Comparison of ENCODE assay signal across 11 cellular contexts in the genomic region with DNA sequence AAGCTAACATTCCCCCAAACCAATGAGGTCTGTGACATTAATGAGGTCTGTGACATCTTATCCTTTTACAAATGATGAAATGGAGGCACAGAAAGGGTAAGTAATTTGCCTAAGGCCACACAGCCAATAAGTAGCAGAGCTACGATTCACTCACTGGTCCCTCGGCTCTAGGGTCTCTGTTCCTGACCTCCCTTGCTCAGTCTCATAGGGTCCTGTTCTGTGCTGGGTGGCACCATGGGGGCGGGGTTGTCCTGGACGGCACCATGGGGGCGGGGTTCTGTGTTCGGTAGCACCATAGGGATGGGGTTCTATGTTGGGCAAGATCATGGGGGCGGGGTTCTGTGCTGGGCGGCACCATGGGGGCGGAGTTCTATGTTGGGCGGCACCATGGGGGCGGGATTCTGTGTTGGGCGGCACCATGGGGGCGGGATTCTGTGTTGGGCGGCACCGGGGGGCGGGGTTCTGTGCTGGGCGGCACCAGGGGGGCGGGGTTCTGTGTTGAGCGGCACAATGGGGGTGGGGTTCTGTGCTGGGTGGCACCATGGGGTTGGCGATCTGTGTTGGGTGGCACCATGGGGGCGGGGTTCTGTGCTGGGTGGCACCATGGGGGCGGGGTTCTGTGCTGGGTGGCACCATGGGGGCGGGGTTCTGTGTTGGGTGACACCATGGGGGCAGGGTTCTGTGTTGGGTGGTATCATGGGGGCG. TPM values are rescaled to one million over a fixed set of nuclear protein-coding genes. Genes with fewer than 3 reads are reported as not detected.
DNase-seq lines count a peak whose midpoint lies in the region; ATAC-seq and TF ChIP-seq lines count a peak whose summit lies in the region.
"Had no signal": no experiment of that assay in that cellular context is flagged by ENCODE, and none has a peak within 500 bp of the region (broad histone marks: within the 10 kb centered on the region; RNA-seq: fewer than 3 reads in every experiment).

No MANE protein-coding gene starts in this region.

- H3K4me3 ChIP-seq in DOHH2 (ENCODE audit: low read length) = no peak overlapping the region

- no peaks in the 10 kb centered on the region for H3K9me3 ChIP-seq in DOHH2 (ENCODE audit: control insufficient read depth, insufficient read depth, low read length)
- no peaks in the 10 kb centered on the region for H3K9me3 ChIP-seq in T-helper 17 cell (ENCODE audit: control insufficient read depth, low read length, poor library complexity, severe bottlenecking)

- H4K20me1 ChIP-seq in DOHH2 (ENCODE audit: control insufficient read depth, insufficient read depth, low read depth, low read length) = peaks cover 3% of the 10 kb centered on the region

- ATAC-seq in T-helper 17 cell (peak; percentile 51), GM21737 (IDR thresholded peaks at IDR 0.05; ENCODE audit: unreplicated experiment) (no peak)
- ATAC-seq: Right ventricle myocardium inferior had no signal

- H3K4me1 ChIP-seq in DOHH2 (ENCODE audit: control insufficient read depth, low read length) = peaks cover 29% of the 10 kb centered on the region

- no peak for TF ChIP-seq CTCF in 22Rv1 (IDR thresholded peaks at IDR 0.05)
- TF ChIP-seq CTCF in DOHH2 (IDR thresholded peaks at IDR 0.05; ENCODE audit: low read depth, low read length, poor library complexity, severe bottlenecking) = no peak

- peaks cover 93% of the 10 kb centered on the region for H3K79me2 ChIP-seq in DOHH2 (ENCODE audit: control insufficient read depth, low read length)

- H3K36me3 ChIP-seq in DOHH2 (ENCODE audit: control insufficient read depth, low read length) = peaks cover 48% of the 10 kb centered on the region

- no peak overlapping the region for H3K4me3 Mint-ChIP-seq in T-helper 17 cell
- H3K4me3 Mint-ChIP-seq: brain, naive B cell had no signal

- peaks cover 12% of the 10 kb centered on the region for H3F3A ChIP-seq in DOHH2 (ENCODE audit: control insufficient read depth, insufficient read depth)

- peaks cover 17% of the 10 kb centered on the region for H3K4me1 Mint-ChIP-seq in T-helper 17 cell

- H3K27me3 Mint-ChIP-seq in T-helper 17 cell = no peaks in the 10 kb centered on the region
- H3K27me3 Mint-ChIP-seq: brain, naive B cell had no signal

- H3K27ac ChIP-seq in 22Rv1 (peak overlapping the region; percentile 46), DOHH2 (ENCODE audit: low read depth, low read length) (peak overlapping the region; percentile 43; the same call in 1 of the 2 replicates), epithelial cell of prostate (peak overlapping the region; percentile 99)

- H3K27ac Mint-ChIP-seq in T-helper 17 cell = peak overlapping the region; percentile 8

- no peaks in the 10 kb centered on the region for H3K27me3 ChIP-seq in DOHH2 (ENCODE audit: control insufficient read depth, low read length)

- H3K36me3 Mint-ChIP-seq in T-helper 17 cell (ENCODE audit: low read depth) = no peaks in the 10 kb centered on the region
- H3K36me3 Mint-ChIP-seq: naive B cell had no signal

- H3K9me2 ChIP-seq in DOHH2 (replicated peaks; ENCODE audit: control insufficient read depth, low read length) = no peaks in the 10 kb centered on the region

- DNase-seq in T-helper 17 cell (peak; percentile 10 to 15 (median 11)), epithelial cell of prostate (ENCODE audit: low read depth, low spot score) (no peak), C1 segment of cervical spinal cord (lab: John Stamatoyannopoulos, UW) (no peak), NCI-H2081 treated with DMSO at 0.1 percent for 48 hours (lab: John Stamatoyannopoulos, UW) (no peak), NCI-H2196 (lab: John Stamatoyannopoulos, UW; ENCODE audit: unreplicated experiment) (no peak)
- DNase-seq: naive B cell had no signal

- no peak overlapping the region for H3K4me2 ChIP-seq in DOHH2 (ENCODE audit: low read length)

RNA-seq across cellular contexts. Expression of gene CLSTN1, which starts 55.6 kb away (rescaled TPM):
- 10 to 100 TPM; 86.3 to 91.5 TPM for total RNA-seq in T-helper 17 cell

Comparison
In these comparisons a context has a peak if more than half of its experiments do, and no peak if none do; other contexts are left out.
1. H3K27ac ChIP-seq: peak in every context shown above with its lines; median percentile 99 in epithelial cell of prostate; 46 in 22Rv1; 43 in DOHH2.
2. DNase-seq: peak in T-helper 17 cell (3 of 3); none in epithelial cell of prostate (single experiment), C1 segment of cervical spinal cord (0 of 14), NCI-H2081 treated with DMSO at 0.1 percent for 48 hours (single experiment) and NCI-H2196 (single experiment).